ENCODE assay signal across 1 cellular context in genomic region chr12:12916135-12916956, GRCh38.
TF ChIP-seq lines count a peak whose summit lies in the region.

No MANE protein-coding gene starts in this region.

TF ChIP-seq in K562, 482 proteins besides CTCF, POLR2A, EP300 and RAD21 (continued from another document and continues in another):
- TF ChIP-seq SMARCB1 (IDR thresholded peaks at IDR 0.05; ENCODE audit: insufficient read length, low read depth) = no peak
- no peak for TF ChIP-seq SMAD3 (CRISPR knock-in tag; conservative IDR thresholded peaks at IDR 0.05)
- no peak for TF ChIP-seq TFAM (CRISPR knock-in tag; conservative IDR thresholded peaks at IDR 0.05)
- no peak for TF ChIP-seq FOXA3 (CRISPR knock-in tag; conservative IDR thresholded peaks at IDR 0.05 in 1 of 2, IDR thresholded peaks at IDR 0.05 in 1 of 2)
- no peak for TF ChIP-seq CREB1 (IDR thresholded peaks at IDR 0.05)
- no peak for TF ChIP-seq CREB1 (CRISPR knock-in tag; IDR thresholded peaks at IDR 0.05)
- TF ChIP-seq ZNF41 (CRISPR knock-in tag; conservative IDR thresholded peaks at IDR 0.05) = no peak
- TF ChIP-seq, protein P1, sequence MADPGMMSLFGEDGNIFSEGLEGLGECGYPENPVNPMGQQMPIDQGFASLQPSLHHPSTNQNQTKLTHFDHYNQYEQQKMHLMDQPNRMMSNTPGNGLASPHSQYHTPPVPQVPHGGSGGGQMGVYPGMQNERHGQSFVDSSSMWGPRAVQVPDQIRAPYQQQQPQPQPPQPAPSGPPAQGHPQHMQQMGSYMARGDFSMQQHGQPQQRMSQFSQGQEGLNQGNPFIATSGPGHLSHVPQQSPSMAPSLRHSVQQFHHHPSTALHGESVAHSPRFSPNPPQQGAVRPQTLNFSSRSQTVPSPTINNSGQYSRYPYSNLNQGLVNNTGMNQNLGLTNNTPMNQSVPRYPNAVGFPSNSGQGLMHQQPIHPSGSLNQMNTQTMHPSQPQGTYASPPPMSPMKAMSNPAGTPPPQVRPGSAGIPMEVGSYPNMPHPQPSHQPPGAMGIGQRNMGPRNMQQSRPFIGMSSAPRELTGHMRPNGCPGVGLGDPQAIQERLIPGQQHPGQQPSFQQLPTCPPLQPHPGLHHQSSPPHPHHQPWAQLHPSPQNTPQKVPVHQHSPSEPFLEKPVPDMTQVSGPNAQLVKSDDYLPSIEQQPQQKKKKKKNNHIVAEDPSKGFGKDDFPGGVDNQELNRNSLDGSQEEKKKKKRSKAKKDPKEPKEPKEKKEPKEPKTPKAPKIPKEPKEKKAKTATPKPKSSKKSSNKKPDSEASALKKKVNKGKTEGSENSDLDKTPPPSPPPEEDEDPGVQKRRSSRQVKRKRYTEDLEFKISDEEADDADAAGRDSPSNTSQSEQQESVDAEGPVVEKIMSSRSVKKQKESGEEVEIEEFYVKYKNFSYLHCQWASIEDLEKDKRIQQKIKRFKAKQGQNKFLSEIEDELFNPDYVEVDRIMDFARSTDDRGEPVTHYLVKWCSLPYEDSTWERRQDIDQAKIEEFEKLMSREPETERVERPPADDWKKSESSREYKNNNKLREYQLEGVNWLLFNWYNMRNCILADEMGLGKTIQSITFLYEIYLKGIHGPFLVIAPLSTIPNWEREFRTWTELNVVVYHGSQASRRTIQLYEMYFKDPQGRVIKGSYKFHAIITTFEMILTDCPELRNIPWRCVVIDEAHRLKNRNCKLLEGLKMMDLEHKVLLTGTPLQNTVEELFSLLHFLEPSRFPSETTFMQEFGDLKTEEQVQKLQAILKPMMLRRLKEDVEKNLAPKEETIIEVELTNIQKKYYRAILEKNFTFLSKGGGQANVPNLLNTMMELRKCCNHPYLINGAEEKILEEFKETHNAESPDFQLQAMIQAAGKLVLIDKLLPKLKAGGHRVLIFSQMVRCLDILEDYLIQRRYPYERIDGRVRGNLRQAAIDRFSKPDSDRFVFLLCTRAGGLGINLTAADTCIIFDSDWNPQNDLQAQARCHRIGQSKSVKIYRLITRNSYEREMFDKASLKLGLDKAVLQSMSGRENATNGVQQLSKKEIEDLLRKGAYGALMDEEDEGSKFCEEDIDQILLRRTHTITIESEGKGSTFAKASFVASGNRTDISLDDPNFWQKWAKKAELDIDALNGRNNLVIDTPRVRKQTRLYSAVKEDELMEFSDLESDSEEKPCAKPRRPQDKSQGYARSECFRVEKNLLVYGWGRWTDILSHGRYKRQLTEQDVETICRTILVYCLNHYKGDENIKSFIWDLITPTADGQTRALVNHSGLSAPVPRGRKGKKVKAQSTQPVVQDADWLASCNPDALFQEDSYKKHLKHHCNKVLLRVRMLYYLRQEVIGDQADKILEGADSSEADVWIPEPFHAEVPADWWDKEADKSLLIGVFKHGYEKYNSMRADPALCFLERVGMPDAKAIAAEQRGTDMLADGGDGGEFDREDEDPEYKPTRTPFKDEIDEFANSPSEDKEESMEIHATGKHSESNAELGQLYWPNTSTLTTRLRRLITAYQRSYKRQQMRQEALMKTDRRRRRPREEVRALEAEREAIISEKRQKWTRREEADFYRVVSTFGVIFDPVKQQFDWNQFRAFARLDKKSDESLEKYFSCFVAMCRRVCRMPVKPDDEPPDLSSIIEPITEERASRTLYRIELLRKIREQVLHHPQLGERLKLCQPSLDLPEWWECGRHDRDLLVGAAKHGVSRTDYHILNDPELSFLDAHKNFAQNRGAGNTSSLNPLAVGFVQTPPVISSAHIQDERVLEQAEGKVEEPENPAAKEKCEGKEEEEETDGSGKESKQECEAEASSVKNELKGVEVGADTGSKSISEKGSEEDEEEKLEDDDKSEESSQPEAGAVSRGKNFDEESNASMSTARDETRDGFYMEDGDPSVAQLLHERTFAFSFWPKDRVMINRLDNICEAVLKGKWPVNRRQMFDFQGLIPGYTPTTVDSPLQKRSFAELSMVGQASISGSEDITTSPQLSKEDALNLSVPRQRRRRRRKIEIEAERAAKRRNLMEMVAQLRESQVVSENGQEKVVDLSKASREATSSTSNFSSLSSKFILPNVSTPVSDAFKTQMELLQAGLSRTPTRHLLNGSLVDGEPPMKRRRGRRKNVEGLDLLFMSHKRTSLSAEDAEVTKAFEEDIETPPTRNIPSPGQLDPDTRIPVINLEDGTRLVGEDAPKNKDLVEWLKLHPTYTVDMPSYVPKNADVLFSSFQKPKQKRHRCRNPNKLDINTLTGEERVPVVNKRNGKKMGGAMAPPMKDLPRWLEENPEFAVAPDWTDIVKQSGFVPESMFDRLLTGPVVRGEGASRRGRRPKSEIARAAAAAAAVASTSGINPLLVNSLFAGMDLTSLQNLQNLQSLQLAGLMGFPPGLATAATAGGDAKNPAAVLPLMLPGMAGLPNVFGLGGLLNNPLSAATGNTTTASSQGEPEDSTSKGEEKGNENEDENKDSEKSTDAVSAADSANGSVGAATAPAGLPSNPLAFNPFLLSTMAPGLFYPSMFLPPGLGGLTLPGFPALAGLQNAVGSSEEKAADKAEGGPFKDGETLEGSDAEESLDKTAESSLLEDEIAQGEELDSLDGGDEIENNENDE (IDR thresholded peaks at IDR 0.05; ENCODE audit: low read depth, low read length) = no peak
- TF ChIP-seq RUNX1 (IDR thresholded peaks at IDR 0.05; ENCODE audit: low read depth) = no peak
- TF ChIP-seq, protein P2, sequence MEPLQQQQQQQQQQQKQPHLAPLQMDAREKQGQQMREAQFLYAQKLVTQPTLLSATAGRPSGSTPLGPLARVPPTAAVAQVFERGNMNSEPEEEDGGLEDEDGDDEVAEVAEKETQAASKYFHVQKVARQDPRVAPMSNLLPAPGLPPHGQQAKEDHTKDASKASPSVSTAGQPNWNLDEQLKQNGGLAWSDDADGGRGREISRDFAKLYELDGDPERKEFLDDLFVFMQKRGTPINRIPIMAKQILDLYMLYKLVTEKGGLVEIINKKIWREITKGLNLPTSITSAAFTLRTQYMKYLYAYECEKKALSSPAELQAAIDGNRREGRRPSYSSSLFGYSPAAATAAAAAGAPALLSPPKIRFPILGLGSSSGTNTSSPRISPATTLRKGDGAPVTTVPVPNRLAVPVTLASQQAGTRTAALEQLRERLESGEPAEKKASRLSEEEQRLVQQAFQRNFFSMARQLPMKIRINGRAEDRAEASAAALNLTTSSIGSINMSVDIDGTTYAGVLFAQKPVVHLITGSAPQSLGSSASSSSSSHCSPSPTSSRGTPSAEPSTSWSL (CRISPR knock-in tag; IDR thresholded peaks at IDR 0.05; ENCODE audit: borderline replicate concordance) = no peak
- no peak for TF ChIP-seq MAFG (tag; conservative IDR thresholded peaks at IDR 0.05)
- no peak for TF ChIP-seq SUPT5H (IDR thresholded peaks at IDR 0.05)
- TF ChIP-seq SP1 (CRISPR knock-in tag; IDR thresholded peaks at IDR 0.05) = no peak
- no peak for TF ChIP-seq MECOM (CRISPR knock-in tag; IDR thresholded peaks at IDR 0.05)
- no peak for TF ChIP-seq NEUROD1 (IDR thresholded peaks at IDR 0.05; ENCODE audit: borderline replicate concordance, low read depth, low read length, partially characterized antibody)
- no peak for TF ChIP-seq CEBPZ (IDR thresholded peaks at IDR 0.05; ENCODE audit: borderline replicate concordance, low read depth, low read length)
- TF ChIP-seq, protein P3, sequence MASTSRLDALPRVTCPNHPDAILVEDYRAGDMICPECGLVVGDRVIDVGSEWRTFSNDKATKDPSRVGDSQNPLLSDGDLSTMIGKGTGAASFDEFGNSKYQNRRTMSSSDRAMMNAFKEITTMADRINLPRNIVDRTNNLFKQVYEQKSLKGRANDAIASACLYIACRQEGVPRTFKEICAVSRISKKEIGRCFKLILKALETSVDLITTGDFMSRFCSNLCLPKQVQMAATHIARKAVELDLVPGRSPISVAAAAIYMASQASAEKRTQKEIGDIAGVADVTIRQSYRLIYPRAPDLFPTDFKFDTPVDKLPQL (IDR thresholded peaks at IDR 0.05; ENCODE audit: extremely low read depth, insufficient read length) = no peak
- TF ChIP-seq NONO (IDR thresholded peaks at IDR 0.05; ENCODE audit: low read depth in 2 of 2, low read length in 1 of 2) = no peak
- no peak for TF ChIP-seq ZBED1 (IDR thresholded peaks at IDR 0.05)
- TF ChIP-seq KAT8 (IDR thresholded peaks at IDR 0.05; ENCODE audit: low read depth) = no peak
- no peak for TF ChIP-seq E2F3 (CRISPR knock-in tag; IDR thresholded peaks at IDR 0.05)
- no peak for TF ChIP-seq FOXM1 (IDR thresholded peaks at IDR 0.05; ENCODE audit: low read depth)
- no peak for TF ChIP-seq FOXM1 (CRISPR knock-in tag; IDR thresholded peaks at IDR 0.05; ENCODE audit: low read depth)
- TF ChIP-seq ZBTB2 (IDR thresholded peaks at IDR 0.05) = no peak
- 0 out of 2 replicates have a peak, but pooled peaks have one; percentile 44 for TF ChIP-seq L3MBTL2 (IDR thresholded peaks at IDR 0.05)
- no peak for TF ChIP-seq FIP1L1 (IDR thresholded peaks at IDR 0.05; ENCODE audit: low read depth, low read length, poor library complexity, severe bottlenecking)
- TF ChIP-seq, protein P4, sequence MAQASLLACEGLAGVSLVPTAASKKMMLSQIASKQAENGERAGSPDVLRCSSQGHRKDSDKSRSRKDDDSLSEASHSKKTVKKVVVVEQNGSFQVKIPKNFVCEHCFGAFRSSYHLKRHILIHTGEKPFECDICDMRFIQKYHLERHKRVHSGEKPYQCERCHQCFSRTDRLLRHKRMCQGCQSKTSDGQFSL (CRISPR knock-in tag; IDR thresholded peaks at IDR 0.05) = no peak
- TF ChIP-seq, protein P4 (tag; IDR thresholded peaks at IDR 0.05) = no peak
- no peak for TF ChIP-seq CBX1 (IDR thresholded peaks at IDR 0.05; ENCODE audit: low read depth)
- no peak for TF ChIP-seq ZFPM2 (CRISPR knock-in tag; IDR thresholded peaks at IDR 0.05)
- no peak for TF ChIP-seq ZNF584 (CRISPR knock-in tag; IDR thresholded peaks at IDR 0.05; ENCODE audit: low read depth)
- no peak for TF ChIP-seq MTA1 (IDR thresholded peaks at IDR 0.05; ENCODE audit: borderline replicate concordance)
- no peak for TF ChIP-seq TAF1 (IDR thresholded peaks at IDR 0.05; ENCODE audit: control insufficient read depth, extremely low read depth, insufficient read depth, low read length, severe bottlenecking)
- no peak for TF ChIP-seq CBFA2T3 (IDR thresholded peaks at IDR 0.05)
- no peak for TF ChIP-seq TFAP4 (CRISPR knock-in tag; IDR thresholded peaks at IDR 0.05; ENCODE audit: borderline replicate concordance)
- no peak for TF ChIP-seq TCF7 (IDR thresholded peaks at IDR 0.05; ENCODE audit: borderline replicate concordance)
- TF ChIP-seq MTA3 (IDR thresholded peaks at IDR 0.05; ENCODE audit: borderline replicate concordance) = no peak
- TF ChIP-seq FOS (IDR thresholded peaks at IDR 0.05; ENCODE audit: extremely low read depth, insufficient read length) = no peak
- TF ChIP-seq SMC3 (conservative IDR thresholded peaks at IDR 0.05; ENCODE audit: insufficient read depth, low read depth, low read length) = peak; percentile 86
- TF ChIP-seq HNRNPH1 (optimal IDR thresholded peaks at IDR 0.05; ENCODE audit: low read depth, low read length) = no peak
- no peak for TF ChIP-seq MEF2D (tag; conservative IDR thresholded peaks at IDR 0.05; ENCODE audit: low read depth)
- TF ChIP-seq, protein P5, sequence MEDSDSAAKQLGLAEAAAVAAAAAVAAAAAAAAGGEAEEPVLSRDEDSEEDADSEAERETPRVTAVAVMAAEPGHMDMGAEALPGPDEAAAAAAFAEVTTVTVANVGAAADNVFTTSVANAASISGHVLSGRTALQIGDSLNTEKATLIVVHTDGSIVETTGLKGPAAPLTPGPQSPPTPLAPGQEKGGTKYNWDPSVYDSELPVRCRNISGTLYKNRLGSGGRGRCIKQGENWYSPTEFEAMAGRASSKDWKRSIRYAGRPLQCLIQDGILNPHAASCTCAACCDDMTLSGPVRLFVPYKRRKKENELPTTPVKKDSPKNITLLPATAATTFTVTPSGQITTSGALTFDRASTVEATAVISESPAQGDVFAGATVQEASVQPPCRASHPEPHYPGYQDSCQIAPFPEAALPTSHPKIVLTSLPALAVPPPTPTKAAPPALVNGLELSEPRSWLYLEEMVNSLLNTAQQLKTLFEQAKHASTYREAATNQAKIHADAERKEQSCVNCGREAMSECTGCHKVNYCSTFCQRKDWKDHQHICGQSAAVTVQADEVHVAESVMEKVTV (CRISPR knock-in tag; IDR thresholded peaks at IDR 0.05) = peak; percentile 85
- 0 out of 2 replicates have a peak, but pooled peaks have one; percentile 17 for TF ChIP-seq BHLHE40 (IDR thresholded peaks at IDR 0.05; ENCODE audit: low read length)
